8 cellular contexts compared by ENCODE assay signal in the genomic region with DNA sequence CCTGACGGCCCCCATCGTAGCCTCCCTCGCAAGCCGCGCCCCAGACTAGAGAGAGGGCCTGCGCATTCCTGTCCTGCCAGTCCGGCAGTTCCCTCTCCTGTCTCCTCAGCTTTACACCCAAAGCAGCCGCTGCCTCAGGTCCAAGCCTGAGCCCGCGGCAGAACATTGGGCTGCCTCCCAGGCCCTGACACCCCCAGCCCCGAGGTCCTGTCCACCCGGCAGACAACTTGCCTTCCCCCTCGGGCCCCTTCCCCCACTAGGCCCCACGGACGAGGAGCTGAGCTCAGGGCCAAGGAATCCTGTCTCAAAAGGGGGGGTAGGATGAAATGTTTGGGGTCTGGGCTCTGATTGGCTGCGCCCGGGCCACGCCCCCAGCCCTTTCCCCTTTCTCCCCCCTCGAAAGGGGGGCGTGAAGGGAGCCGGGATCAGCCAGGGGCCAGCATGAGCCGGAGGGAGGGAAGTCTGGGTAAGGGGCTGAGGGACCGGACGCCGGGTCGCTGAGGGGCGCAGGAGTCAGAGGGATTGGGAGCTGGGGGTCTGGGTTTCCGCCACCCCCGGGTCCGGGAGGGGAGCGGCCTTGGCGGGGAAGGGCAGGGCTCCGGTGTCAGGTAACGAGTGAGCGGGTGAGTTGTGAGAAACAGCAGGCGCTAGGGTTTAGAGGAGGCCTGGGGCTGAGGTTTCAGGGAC. TPM values are rescaled to one million over a fixed set of nuclear protein-coding genes. Genes with fewer than 3 reads are reported as not detected.
DNase-seq lines count a peak whose midpoint lies in the region; FAIRE-seq and TF ChIP-seq lines count a peak whose summit lies in the region.

A gene with protein sequence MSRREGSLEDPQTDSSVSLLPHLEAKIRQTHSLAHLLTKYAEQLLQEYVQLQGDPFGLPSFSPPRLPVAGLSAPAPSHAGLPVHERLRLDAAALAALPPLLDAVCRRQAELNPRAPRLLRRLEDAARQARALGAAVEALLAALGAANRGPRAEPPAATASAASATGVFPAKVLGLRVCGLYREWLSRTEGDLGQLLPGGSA (plus strand): TSS at position 412 of the 687 bp plus-strand sequence. CDS start 30 bp downstream, at position 442.

- H3K27me3 ChIP-seq in keratinocyte (ENCODE audit: control insufficient read depth, extremely low read depth, insufficient read depth, low read length) (no peaks in the 10 kb centered on the region), skeletal muscle tissue (ENCODE audit: control insufficient read depth in 3 of 3, insufficient read depth in 3 of 3, low read length in 3 of 3) (no peaks in the 10 kb centered on the region)

- peaks cover 6% of the 10 kb centered on the region in 2 experiments for H3K36me3 ChIP-seq in keratinocyte (ENCODE audit: control insufficient read depth in 2 of 2, extremely low read depth in 1 of 2, insufficient read depth in 2 of 2, low read length in 2 of 2)
- peaks cover 0 to 8% (median 0%) of the 10 kb centered on the region in 3 donors for H3K36me3 ChIP-seq in skeletal muscle tissue (ENCODE audit: control insufficient read depth in 3 of 3, insufficient read depth in 3 of 3, low read length in 3 of 3)

- no peaks in the 10 kb centered on the region for H3K9me3 Mint-ChIP-seq in chondrocyte (ENCODE audit: low read depth)

- H3K27ac Mint-ChIP-seq in chondrocyte (ENCODE audit: unreplicated experiment), result peak within 1 kb of the TSS; percentile 100

- no peaks in the 10 kb centered on the region for H3K36me3 Mint-ChIP-seq in chondrocyte (ENCODE audit: low read depth)

- DNase-seq in GM03348 (ENCODE audit: low spot score) (peak; percentile 96), NCI-H82 (lab: John Stamatoyannopoulos, UW) (peak; percentile 66), chondrocyte (ENCODE audit: low spot score) (peak; percentile 90), keratinocyte (ENCODE audit: low read depth, low spot score) (peak; percentile 72), SKM-1 treated with dmso at 0.1 percent for 144 hours (lab: John Stamatoyannopoulos, UW; ENCODE audit: unreplicated experiment) (no peak), HK-2 (ENCODE audit: unreplicated experiment) (no peak)
- DNase-seq in activated CD4-positive, CD25-positive, alpha-beta regulatory T cell treated with anti-CD3 and anti-CD28 coated beads, Interleukin-2, amount 50 U/mL, for 72 hours, result no peak

- H3K79me2 ChIP-seq in keratinocyte (ENCODE audit: control insufficient read depth, insufficient read depth, low read length), result peaks cover 10% of the 10 kb centered on the region

- no peak for FAIRE-seq in keratinocyte (lab: Jason Lieb, UNC)

- TF ChIP-seq CTCF in chondrocyte (IDR thresholded peaks at IDR 0.05) (no peak), keratinocyte (optimal IDR thresholded peaks at IDR 0.05 in 1 of 3, IDR thresholded peaks at IDR 0.05 in 1 of 3, conservative IDR thresholded peaks at IDR 0.05 in 1 of 3; ENCODE audit: extremely low read depth in 1 of 3, insufficient read depth in 2 of 3, low read length in 3 of 3) (no peak)

- H3K4me3 Mint-ChIP-seq in chondrocyte (ENCODE audit: unreplicated experiment), result peak within 1 kb of the TSS; percentile 89

- dilution Hi-C loops in keratinocyte (cut with MboI; ENCODE audit: extremely low pct_ligation_motif_present, low sequenced_read_pairs), result loop anchor here (25.0 kb wide), 1 partner anchor 109 kb away; the partner anchor contains the start of gene ZNF629

- peaks cover 2% of the 10 kb centered on the region for H3K9me1 ChIP-seq in keratinocyte (ENCODE audit: control insufficient read depth, extremely low read depth, insufficient read depth, low read length)

- peaks cover 47% of the 10 kb centered on the region for H3K4me1 Mint-ChIP-seq in chondrocyte (ENCODE audit: low read depth)

- H2AFZ ChIP-seq in keratinocyte (ENCODE audit: control insufficient read depth, low read length), result peak within 1 kb of the TSS; percentile 59

- H3K9me3 ChIP-seq in keratinocyte (ENCODE audit: control insufficient read depth, low read depth, low read length) (no peaks in the 10 kb centered on the region), skeletal muscle tissue (ENCODE audit: control insufficient read depth in 3 of 3, low read length in 3 of 3) (no peaks in the 10 kb centered on the region)

- H4K20me1 ChIP-seq in keratinocyte (ENCODE audit: control insufficient read depth, extremely low read depth, insufficient read depth, low read length), result no peaks in the 10 kb centered on the region

- H3K9ac ChIP-seq in keratinocyte (ENCODE audit: control insufficient read depth, extremely low read depth, insufficient read depth, low read length) (peak within 1 kb of the TSS; percentile 88), skeletal muscle tissue (ENCODE audit: low read depth in 1 of 3, low read length in 3 of 3) (peak within 1 kb of the TSS; percentile 87 to 96 (median 95))

- peak within 1 kb of the TSS; percentile 89 for H3K4me2 ChIP-seq in keratinocyte (ENCODE audit: control insufficient read depth, extremely low read depth, insufficient read depth, low read depth, low read length)

- H3K4me1 ChIP-seq in keratinocyte (ENCODE audit: control insufficient read depth, extremely low read depth, insufficient read depth, low read length), result peaks cover 35% of the 10 kb centered on the region
- H3K4me1 ChIP-seq in skeletal muscle tissue (ENCODE audit: control insufficient read depth in 3 of 3, insufficient read depth in 3 of 3, low read length in 3 of 3), result peaks cover 31 to 51% (median 34%) of the 10 kb centered on the region in 3 donors

- H3K27ac ChIP-seq in keratinocyte (ENCODE audit: control insufficient read depth, insufficient read depth, low read length) (peak within 1 kb of the TSS; percentile 93), skeletal muscle tissue (ENCODE audit: low read depth, low read length) (peak within 1 kb of the TSS; percentile 100)

- H3K4me3 ChIP-seq in keratinocyte (ENCODE audit: control insufficient read depth in 2 of 3, extremely low read depth in 1 of 3, insufficient read depth in 2 of 3, low read depth in 1 of 3, low read length in 3 of 3) (peak within 1 kb of the TSS; percentile 49 to 81 (median 77)), skeletal muscle tissue (ENCODE audit: low read length in 3 of 3) (peak within 1 kb of the TSS; percentile 80 to 87 (median 81))

- H3K27me3 Mint-ChIP-seq in chondrocyte (ENCODE audit: low read depth), result no peaks in the 10 kb centered on the region

RNA-seq across cellular contexts. Expression of the gene that starts here (rescaled TPM):
- total RNA-seq in chondrocyte (3.7 to 5.7 TPM (median 4.2 TPM) in 3 replicates), skeletal muscle tissue (0.52 TPM)
- 2.1 to 3.2 TPM (median 2.6 TPM) in 3 replicates for polyA plus RNA-seq in keratinocyte
- polyA plus RNA-seq in keratinocyte (2011; ENCODE audit: low read depth), result 0.27 TPM
- 3.6 and 5.4 TPM in 2 replicates for polyA plus RNA-seq in keratinocyte (2011; cell fraction: cytosol; rRNA removed)
- polyA plus RNA-seq in keratinocyte (2011; cell fraction: nucleus; rRNA removed), result 4.5 and 5.8 TPM in 2 replicates
- polyA plus RNA-seq in keratinocyte (2012; ENCODE audit: low replicate concordance), result 1.3 and 2.6 TPM in 2 replicates
- 2.7 to 4.2 TPM (median 2.7 TPM) in 3 replicates for polyA minus RNA-seq in keratinocyte
- 2.7 TPM for polyA minus RNA-seq in keratinocyte (2011; cell fraction: cytosol; rRNA and poly(A)+ RNA removed)
- 0.53 and 1.6 TPM in 2 replicates for polyA minus RNA-seq in keratinocyte (2011; cell fraction: nucleus; rRNA and poly(A)+ RNA removed)

Comparison
In these comparisons a context has a peak if more than half of its experiments do, and no peak if none do; other contexts are left out.
1. DNase-seq: peak in GM03348 (single experiment), NCI-H82 (single experiment), chondrocyte (single experiment) and keratinocyte (single experiment); none in SKM-1 treated with dmso at 0.1 percent for 144 hours (single experiment), HK-2 (single experiment) and activated CD4-positive, CD25-positive, alpha-beta regulatory T cell treated with anti-CD3 and anti-CD28 coated beads, Interleukin-2, amount 50 U/mL, for 72 hours (single experiment).